In the genomic region with DNA sequence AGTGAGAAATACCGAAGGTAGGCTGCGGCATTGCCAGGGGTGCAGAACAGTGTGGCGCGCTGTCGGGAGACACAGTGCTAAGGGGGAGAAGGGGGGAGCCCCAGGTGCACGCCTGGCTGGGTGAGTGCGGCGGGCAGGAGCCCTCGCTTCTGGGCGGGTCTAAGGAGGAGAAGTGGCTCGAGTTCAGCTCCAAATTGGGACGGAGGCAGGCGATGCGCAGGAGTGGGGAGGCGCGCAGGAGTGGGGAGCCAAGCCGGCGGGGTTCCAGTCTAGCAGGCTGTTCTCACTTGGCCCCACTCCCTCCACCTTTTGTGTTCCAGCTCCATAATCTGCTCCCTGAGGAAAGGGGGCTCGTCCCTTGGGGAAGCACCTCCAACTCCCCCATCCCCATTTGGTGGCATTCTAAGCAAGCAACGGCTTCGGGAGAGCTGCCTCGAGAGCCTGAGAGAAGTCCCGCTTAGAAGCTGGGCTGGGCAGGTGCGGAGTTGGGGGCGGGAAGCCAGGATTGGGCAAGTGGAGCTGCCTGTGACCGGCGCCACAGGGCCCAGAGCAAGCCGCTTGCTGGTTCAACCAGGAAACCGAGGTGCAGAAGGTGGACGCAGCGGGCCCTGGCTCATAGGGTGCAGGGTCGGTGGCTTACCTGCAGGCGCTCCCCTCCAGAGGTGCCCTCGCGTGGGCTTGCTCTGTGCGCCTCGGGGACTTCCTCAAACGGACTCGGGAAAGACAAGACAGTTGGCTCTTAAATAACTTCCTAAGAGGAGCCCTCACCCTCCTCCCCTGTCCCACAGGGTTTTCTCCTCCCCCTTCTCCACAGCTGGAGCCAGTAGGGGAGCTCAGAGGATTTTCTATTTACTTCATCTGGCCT, we compare ENCODE assay signal across 11 cellular contexts. TPM values are rescaled to one million over a fixed set of nuclear protein-coding genes. Genes with fewer than 3 reads are reported as not detected.
DNase-seq lines count a peak whose midpoint lies in the region; ATAC-seq and TF ChIP-seq lines count a peak whose summit lies in the region.
"Had no signal": no experiment of that assay in that cellular context is flagged by ENCODE, and none has a peak within 500 bp of the region (broad histone marks: within the 10 kb centered on the region; RNA-seq: fewer than 3 reads in every experiment).

A gene (minus strand): TSS at position 716 of the 865 bp plus-strand sequence. CDS start 1,998 bp downstream, outside the sequence.

- H3K27ac Mint-ChIP-seq in CD8-positive, alpha-beta memory T cell, result no peak within 1 kb of the TSS

- ATAC-seq in HG03045 (IDR thresholded peaks at IDR 0.05; ENCODE audit: unreplicated experiment), result no peak

- no peaks in the 10 kb centered on the region for H3K4me1 Mint-ChIP-seq in CD8-positive, alpha-beta memory T cell

- in situ Hi-C loops in GM13977 (cut with MboI; ENCODE audit: low pct_unique_long_range_greater_than_20kb, low sequenced_read_pairs, unreplicated experiment), result no loop called here

- CTCF ChIA-PET in CD8-positive, alpha-beta memory T cell (lab: Charles Lee), result no interaction called here

- H3K9me3 Mint-ChIP-seq in CD8-positive, alpha-beta memory T cell, result no peaks in the 10 kb centered on the region

- no peak within 1 kb of the TSS for H3K4me3 Mint-ChIP-seq in CD8-positive, alpha-beta memory T cell

- no peaks in the 10 kb centered on the region for H3K9me3 ChIP-seq in muscle layer of duodenum (ENCODE audit: control insufficient read depth in 1 of 2, low read length in 2 of 2)
- no peaks in the 10 kb centered on the region for H3K9me3 ChIP-seq in CD8-positive, alpha-beta memory T cell (ENCODE audit: low read length)

- H3K4me3 ChIP-seq in muscle layer of duodenum (ENCODE audit: low read depth in 1 of 2, low read length in 2 of 2), result peak within 1 kb of the TSS; percentile 2 to 8
- no peak within 1 kb of the TSS for H3K4me3 ChIP-seq in CD8-positive, alpha-beta memory T cell (ENCODE audit: low read length)

- H3K27me3 Mint-ChIP-seq in CD8-positive, alpha-beta memory T cell, result peaks cover 12 to 61% of the 10 kb centered on the region in 2 donors

- TF ChIP-seq CTCF in GM13977 (IDR thresholded peaks at IDR 0.05; ENCODE audit: extremely low read depth, insufficient read depth, missing control alignments), result no peak

- POLR2A ChIA-PET in CD8-positive, alpha-beta memory T cell (lab: Charles Lee), result no interaction called here

- DNase-seq in stimulated activated CD4-positive, alpha-beta T cell treated with anti-CD3 and anti-CD28 coated beads, Interleukin-15, amount 100 ng/mL, for 24 hours, result peak; percentile 5
- no peak for DNase-seq in stimulated activated CD4-positive, alpha-beta T cell treated with anti-CD3 and anti-CD28 coated beads, Interleukin-4, amount 100 ng/mL, for 4 hours
- DNase-seq in ecto neural progenitor cell (ENCODE audit: low spot score), result peak; percentile 62
- no peak for DNase-seq in GM13977 (ENCODE audit: low spot score)
- no peak for DNase-seq in COR-L47 (lab: John Stamatoyannopoulos, UW)
- no peak for DNase-seq in CD8-positive, alpha-beta memory T cell
- DNase-seq: amniotic stem cell had no signal

- no peaks in the 10 kb centered on the region for H3K36me3 ChIP-seq in muscle layer of duodenum (ENCODE audit: control insufficient read depth in 1 of 2, insufficient read depth in 2 of 2, low read length in 2 of 2)
- H3K36me3 ChIP-seq in CD8-positive, alpha-beta memory T cell (ENCODE audit: insufficient read depth, low read length), result no peaks in the 10 kb centered on the region

- no peak within 1 kb of the TSS for H3K27ac ChIP-seq in muscle layer of duodenum (ENCODE audit: low read length)
- no peak within 1 kb of the TSS for H3K27ac ChIP-seq in CD8-positive, alpha-beta memory T cell (ENCODE audit: low read depth, low read length)

- peaks cover 0 to 6% of the 10 kb centered on the region in 2 donors for H3K4me1 ChIP-seq in muscle layer of duodenum (ENCODE audit: control insufficient read depth in 1 of 2, insufficient read depth in 2 of 2, low read length in 2 of 2)
- H3K4me1 ChIP-seq in CD8-positive, alpha-beta memory T cell (ENCODE audit: insufficient read depth, low read length), result no peaks in the 10 kb centered on the region

- H3K27me3 ChIP-seq in muscle layer of duodenum (ENCODE audit: low read depth, low read length), result no peaks in the 10 kb centered on the region
- peaks cover 7% of the 10 kb centered on the region for H3K27me3 ChIP-seq in CD8-positive, alpha-beta memory T cell (ENCODE audit: insufficient read depth, low read length, poor library complexity, severe bottlenecking)

- no peaks in the 10 kb centered on the region for H3K36me3 Mint-ChIP-seq in CD8-positive, alpha-beta memory T cell

RNA-seq across cellular contexts. Expression of the gene that starts here (rescaled TPM):
- total RNA-seq in CD8-positive, alpha-beta memory T cell, result under 1 TPM; 0.42 to 0.51 TPM
- polyA plus RNA-seq in CD8-positive, alpha-beta memory T cell, result 0.16 TPM
- total RNA-seq: lung microvascular endothelial cell, RPMI7951 had no signal

Comparison
In these comparisons a context has a peak if more than half of its experiments do, and no peak if none do; other contexts are left out.
1. DNase-seq: peak in stimulated activated CD4-positive, alpha-beta T cell treated with anti-CD3 and anti-CD28 coated beads, Interleukin-15, amount 100 ng/mL, for 24 hours (single experiment) and ecto neural progenitor cell (single experiment); none in stimulated activated CD4-positive, alpha-beta T cell treated with anti-CD3 and anti-CD28 coated beads, Interleukin-4, amount 100 ng/mL, for 4 hours (0 of 2), GM13977 (single experiment), COR-L47 (single experiment) and CD8-positive, alpha-beta memory T cell (0 of 5).